Comparison of ENCODE assay signal across 8 cellular contexts in the genomic region with DNA sequence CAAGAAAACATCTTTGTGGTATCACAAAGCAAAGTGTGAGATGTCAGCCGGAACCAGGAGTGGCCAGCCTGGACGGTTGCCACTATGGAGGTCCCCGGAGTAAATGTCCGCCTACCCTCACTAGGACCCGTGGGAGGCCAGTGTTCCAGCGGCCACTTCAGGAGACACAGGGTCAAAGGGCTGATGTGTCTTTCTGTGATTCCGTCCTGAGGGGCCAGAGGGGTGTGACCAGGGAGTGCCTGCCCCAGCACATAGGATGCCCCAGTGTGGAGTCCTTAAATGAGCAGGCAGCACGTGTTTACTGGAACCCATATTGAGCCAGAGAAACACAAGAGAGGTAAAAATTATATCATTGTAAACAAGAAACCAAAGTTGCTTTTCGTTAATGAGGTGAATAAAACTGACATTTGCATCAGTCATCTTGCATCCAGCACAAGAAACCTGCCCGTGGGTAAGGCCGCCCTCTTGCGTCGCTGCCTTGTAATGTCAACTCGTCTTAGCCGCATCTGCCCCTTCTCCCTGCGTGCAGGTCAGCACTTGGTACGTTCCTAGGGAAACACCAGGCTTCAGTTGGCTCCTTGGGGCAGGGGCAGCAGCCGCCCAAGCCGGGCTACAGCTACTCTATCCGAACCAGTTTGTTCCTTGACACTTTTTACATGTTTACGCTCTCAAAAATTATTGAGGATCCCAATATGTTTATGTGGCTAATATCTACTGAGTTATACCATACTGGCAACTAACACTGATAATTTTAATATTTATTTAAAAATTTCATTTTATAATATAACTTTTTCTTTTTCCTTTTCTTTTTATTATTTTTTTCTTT. TPM values are rescaled to one million over a fixed set of nuclear protein-coding genes. Genes with fewer than 3 reads are reported as not detected.
A peak's percentile ranks its signal among the peaks of the same experiment; 100 is the strongest.
DNase-seq lines count a peak whose midpoint lies in the region; ATAC-seq and TF ChIP-seq lines count a peak whose summit lies in the region.

No MANE protein-coding gene starts in this region.

- no peak overlapping the region for H3K4me3 Mint-ChIP-seq in activated T-helper 17 cell treated with anti-CD3 and anti-CD28 coated beads, Interleukin-2, amount 50 U/mL, for 72 hours

- H3K27me3 ChIP-seq in H7 (ENCODE audit: control insufficient read depth, insufficient read depth, low read length) (no peaks in the 10 kb centered on the region), RWPE2 (ENCODE audit: insufficient read depth, poor library complexity, severe bottlenecking) (no peaks in the 10 kb centered on the region), thoracic aorta (replicated peaks; ENCODE audit: insufficient read depth) (no peaks in the 10 kb centered on the region)

- no peaks in the 10 kb centered on the region for H3K9me3 ChIP-seq in RWPE2 (ENCODE audit: severe bottlenecking)
- H3K9me3 ChIP-seq in thoracic aorta: peaks cover 7% of the 10 kb centered on the region

- no peaks in the 10 kb centered on the region for H3K36me3 Mint-ChIP-seq in activated T-helper 17 cell treated with anti-CD3 and anti-CD28 coated beads, Interleukin-2, amount 50 U/mL, for 72 hours (ENCODE audit: low read depth)

- H3K36me3 ChIP-seq in H7 (replicated peaks; ENCODE audit: control insufficient read depth, insufficient read depth, low read length) (no peaks in the 10 kb centered on the region), RWPE2 (ENCODE audit: low read depth) (no peaks in the 10 kb centered on the region), thoracic aorta (no peaks in the 10 kb centered on the region)

- TF ChIP-seq CTCF in RWPE2 (IDR thresholded peaks at IDR 0.05; ENCODE audit: poor library complexity, severe bottlenecking): peak; percentile 97
- peak in 1 of 3 donors; percentile 72 for TF ChIP-seq CTCF in omental fat pad (IDR thresholded peaks at IDR 0.05)
- peak; percentile 86 for TF ChIP-seq CTCF in thoracic aorta (IDR thresholded peaks at IDR 0.05)

- H3K9me3 Mint-ChIP-seq in activated T-helper 17 cell treated with anti-CD3 and anti-CD28 coated beads, Interleukin-2, amount 50 U/mL, for 72 hours: peaks cover 4% of the 10 kb centered on the region

- H3K27ac Mint-ChIP-seq in activated T-helper 17 cell treated with anti-CD3 and anti-CD28 coated beads, Interleukin-2, amount 50 U/mL, for 72 hours: no peak overlapping the region

- ATAC-seq in RWPE2 (ENCODE audit: low read depth): peak; percentile 87
- peak; percentile 90 for ATAC-seq in activated T-helper 17 cell treated with anti-CD3 and anti-CD28 coated beads, Interleukin-2, amount 50 U/mL, for 72 hours (replicated peaks)
- peak; percentile 78 for ATAC-seq in omental fat pad (ENCODE audit: low FRiP score)
- ATAC-seq in thoracic aorta (ENCODE audit: insufficient number of reproducible peaks, low FRiP score, low read depth): peak; percentile 32

- H3K27me3 Mint-ChIP-seq in activated T-helper 17 cell treated with anti-CD3 and anti-CD28 coated beads, Interleukin-2, amount 50 U/mL, for 72 hours: peaks cover 20% of the 10 kb centered on the region

- in situ Hi-C loops in G401 (cut with HindIII; ENCODE audit: low sequenced_read_pairs): no loop called here

- H3K27ac ChIP-seq in RWPE2 (ENCODE audit: poor library complexity, severe bottlenecking): no peak overlapping the region
- H3K27ac ChIP-seq in thoracic aorta: no peak overlapping the region

- peaks cover 21% of the 10 kb centered on the region for H3K4me1 ChIP-seq in RWPE2 (ENCODE audit: insufficient read depth, poor library complexity, severe bottlenecking)
- H3K4me1 ChIP-seq in thoracic aorta (ENCODE audit: control insufficient read depth in 1 of 2, low read depth in 2 of 2): no peaks in the 10 kb centered on the region

- DNase-seq in G401 (ENCODE audit: low spot score): peak; percentile 86
- peak; percentile 91 for DNase-seq in H7
- DNase-seq in M059J (ENCODE audit: low read depth): peak; percentile 80
- DNase-seq in RWPE2 (ENCODE audit: low spot score): no peak
- peak; percentile 75 for DNase-seq in foreskin melanocyte
- peak; percentile 73 for DNase-seq in omental fat pad (ENCODE audit: low spot score)
- peak; percentile 31 for DNase-seq in thoracic aorta (ENCODE audit: low spot score)

- H3K4me3 ChIP-seq in H7 (ENCODE audit: insufficient read depth, low read depth, low read length): no peak overlapping the region
- no peak overlapping the region for H3K4me3 ChIP-seq in RWPE2 (ENCODE audit: severe bottlenecking)
- no peak overlapping the region for H3K4me3 ChIP-seq in thoracic aorta

- H3K4me1 Mint-ChIP-seq in activated T-helper 17 cell treated with anti-CD3 and anti-CD28 coated beads, Interleukin-2, amount 50 U/mL, for 72 hours: no peaks in the 10 kb centered on the region

RNA-seq across cellular contexts. Expression of a gene that starts 46.7 kb away (rescaled TPM):
- total RNA-seq in G401 (2014; rRNA removed; shearing (Covaris generic)): 82.0 and 98.8 TPM in 2 replicates
- total RNA-seq in H7 (2014; rRNA removed; shearing (Covaris generic)): 94.1 and 122 TPM in 2 replicates
- total RNA-seq in M059J (2014; rRNA removed; shearing (Covaris generic)): 211 and 216 TPM in 2 replicates
- total RNA-seq in activated T-helper 17 cell treated with anti-CD3 and anti-CD28 coated beads, Interleukin-2, amount 50 U/mL, for 72 hours: 10 to 100 TPM; 27.3 to 29.6 TPM
- total RNA-seq in omental fat pad (100 to 1,000 TPM; 174 to 306 (median 225) TPM), thoracic aorta (100 to 1,000 TPM; 181 to 200 TPM)

Comparison
In these comparisons a context has a peak if more than half of its experiments do, and no peak if none do; other contexts are left out.
1. ATAC-seq: peak in every context shown above with its lines; median percentile 90 in activated T-helper 17 cell treated with anti-CD3 and anti-CD28 coated beads, Interleukin-2, amount 50 U/mL, for 72 hours; 87 in RWPE2; 78 in omental fat pad; 32 in thoracic aorta.